In genomic region chr6:22896716-22897115, GRCh38 we compare ENCODE assay signal across 22 cellular contexts.
A peak's percentile ranks its signal among the peaks of the same experiment; 100 is the strongest.
DNase-seq lines count a peak whose midpoint lies in the region; ATAC-seq, FAIRE-seq and TF ChIP-seq lines count a peak whose summit lies in the region.
"Had no signal": no experiment of that assay in that cellular context is flagged by ENCODE, and none has a peak within 500 bp of the region (broad histone marks: within the 10 kb centered on the region; RNA-seq: fewer than 3 reads in every experiment).

No MANE protein-coding gene starts in this region.

- H4K20me1 ChIP-seq in GM23338 (replicated peaks; ENCODE audit: insufficient read depth) (no peaks in the 10 kb centered on the region), IMR-90 (ENCODE audit: insufficient read depth, low read length) (no peaks in the 10 kb centered on the region), H1 (replicated peaks in 1 of 2; ENCODE audit: control insufficient read depth in 1 of 2, insufficient read depth in 2 of 2, low read length in 2 of 2) (no peaks in the 10 kb centered on the region)
- H4K20me1 ChIP-seq: BLaER1 treated with 17β-estradiol and CSF1 and Interleukin-3, amounts not matched to agents 10 nM and 100 nM had no signal

- CTCF ChIA-PET in IMR-90 (lab: Yijun Ruan, JAX) = no interaction called here
- CTCF ChIA-PET in H1 (lab: Charles Lee; ENCODE audit: partially characterized antibody) = interaction anchor here (1.0 kb wide), 1 partner anchor 10 kb away, joined by 3 read pairs; no protein-coding TSS in a partner anchor

- H3K18ac ChIP-seq in IMR-90 (ENCODE audit: low read depth, low read length) (peak overlapping the region; percentile 56; the same call in 1 of the 2 replicates), H1 (ENCODE audit: extremely low read depth, low read length) (no peak overlapping the region)

- H3K27me3 Mint-ChIP-seq in GM23338 (ENCODE audit: insufficient read depth, low read depth, poor library complexity) = no peaks in the 10 kb centered on the region
- H3K27me3 Mint-ChIP-seq in stimulated activated memory B cell treated with anti-CD40 and anti-IgM and Interleukin-4, amounts not matched to agents 10 μg/mL and 1 μg/mL and 100 μg/mL, for 72 hours = no peaks in the 10 kb centered on the region
- H3K27me3 Mint-ChIP-seq: CD4-positive, alpha-beta memory T cell had no signal

- H3K23me2 ChIP-seq in H1 (ENCODE audit: low read depth, low read length) = no peaks in the 10 kb centered on the region

- FAIRE-seq in H1 (lab: Jason Lieb, UNC) = peak; percentile 92
- FAIRE-seq: A549, G401.6, GM12892 had no signal

- H2BK12ac ChIP-seq in H1 (ENCODE audit: low read depth, low read length) = no peak overlapping the region

- H3K4me3 Mint-ChIP-seq in GM23338 = no peak overlapping the region
- H3K4me3 Mint-ChIP-seq in stimulated activated memory B cell treated with anti-CD40 and anti-IgM and Interleukin-4, amounts not matched to agents 10 μg/mL and 1 μg/mL and 100 μg/mL, for 72 hours = no peak overlapping the region
- H3K4me3 Mint-ChIP-seq: CD4-positive, alpha-beta memory T cell; HFFc6 had no signal

- H3K79me2 ChIP-seq in GM23338 (replicated peaks; ENCODE audit: insufficient read depth) (no peaks in the 10 kb centered on the region), H1 (ENCODE audit: control insufficient read depth in 1 of 2, insufficient read depth in 2 of 2, low read length in 2 of 2) (no peaks in the 10 kb centered on the region)

- H2BK120ac ChIP-seq in IMR-90 (ENCODE audit: low read depth, low read length) (no peak overlapping the region), H1 (replicated peaks; ENCODE audit: low read depth, low read length) (no peak overlapping the region)

- H3K27ac Mint-ChIP-seq in GM23338 = no peak overlapping the region
- H3K27ac Mint-ChIP-seq in stimulated activated memory B cell treated with anti-CD40 and anti-IgM and Interleukin-4, amounts not matched to agents 10 μg/mL and 1 μg/mL and 100 μg/mL, for 72 hours = no peak overlapping the region
- H3K27ac Mint-ChIP-seq: CD4-positive, alpha-beta memory T cell; HFFc6 had no signal

- TF ChIP-seq POLR2A in IMR-90 (IDR thresholded peaks at IDR 0.05; ENCODE audit: low read depth, low read length) (no peak), H1 (IDR thresholded peaks at IDR 0.05; ENCODE audit: control extremely low read depth in 1 of 2, low read depth in 2 of 2, low read length in 2 of 2) (no peak)

- no peak overlapping the region for H3K56ac ChIP-seq in IMR-90 (ENCODE audit: extremely low read depth, insufficient read depth, low read length)
- H3K56ac ChIP-seq in H1 (replicated peaks; ENCODE audit: insufficient read length, low read depth, low read length) = no peak overlapping the region

- ATAC-seq in GM23338 (peak; percentile 71), IMR-90 (ENCODE audit: low read depth) (no peak), esophagus mucosa (no peak)
- no peak for ATAC-seq in stimulated activated memory B cell treated with anti-CD40 and anti-IgM and Interleukin-4, amounts not matched to agents 10 μg/mL and 1 μg/mL and 100 μg/mL, for 72 hours
- ATAC-seq: A549 had no signal

- intact Hi-C loops in IMR-90 (cut with micrococcal nuclease) = no loop called here

- in situ Hi-C loops in IMR-90 (cut with MboI; ENCODE audit: low sequenced_read_pairs) = no loop called here

- dilution Hi-C loops in IMR-90 (cut with HindIII; ENCODE audit: low sequenced_read_pairs, unreplicated experiment) = no loop called here

- H4K91ac ChIP-seq in IMR-90 (ENCODE audit: insufficient read depth, low read depth, low read length) (no peak overlapping the region), H1 (replicated peaks; ENCODE audit: insufficient read length, low read length) (no peak overlapping the region)

- H2AK9ac ChIP-seq in IMR-90 (replicated peaks; ENCODE audit: low read depth, low read length, poor library complexity) = no peak overlapping the region

- no peak for TF ChIP-seq EP300 in H1 (IDR thresholded peaks at IDR 0.05; ENCODE audit: borderline replicate concordance in 1 of 2, low read depth in 2 of 2, low read length in 2 of 2)

- H3K9ac ChIP-seq in IMR-90 (ENCODE audit: low read depth, low read length) (no peak overlapping the region), H1 (replicated peaks in 1 of 4; ENCODE audit: extremely low read depth in 1 of 4, low read depth in 3 of 4, low read length in 3 of 4) (no peak overlapping the region)
- H3K9ac ChIP-seq: BLaER1 treated with 17β-estradiol and CSF1 and Interleukin-3, amounts not matched to agents 10 nM and 100 nM had no signal

- TF ChIP-seq RAD21 in IMR-90 (IDR thresholded peaks at IDR 0.05; ENCODE audit: low read length) = no peak
- no peak for TF ChIP-seq RAD21 in H1 (IDR thresholded peaks at IDR 0.05 in 1 of 2, conservative IDR thresholded peaks at IDR 0.05 in 1 of 2; ENCODE audit: low read depth in 2 of 2, low read length in 2 of 2)

- BruUV-seq in IMR-90 (replicated peaks; lab: Mats Ljungman, UMichigan) = no TSS peak

- POLR2A ChIA-PET in IMR-90 (lab: Charles Lee; ENCODE audit: unreplicated experiment) = no interaction called here
- POLR2A ChIA-PET in H1 (lab: Charles Lee; ENCODE audit: partially characterized antibody) = no interaction called here

- H3K4me1 Mint-ChIP-seq in GM23338 = peaks cover 8% of the 10 kb centered on the region
- no peaks in the 10 kb centered on the region for H3K4me1 Mint-ChIP-seq in stimulated activated memory B cell treated with anti-CD40 and anti-IgM and Interleukin-4, amounts not matched to agents 10 μg/mL and 1 μg/mL and 100 μg/mL, for 72 hours
- H3K4me1 Mint-ChIP-seq: CD4-positive, alpha-beta memory T cell had no signal

- no peak overlapping the region for H3K27ac ChIP-seq in GM23338 (ENCODE audit: low read depth)
- no peak overlapping the region for H3K27ac ChIP-seq in IMR-90 (ENCODE audit: insufficient read depth, low read length)
- H3K27ac ChIP-seq in H1 (ENCODE audit: low read depth, low read length) = no peak overlapping the region
- H3K27ac ChIP-seq: A549; BLaER1 treated with 17β-estradiol and CSF1 and Interleukin-3, amounts not matched to agents 10 nM and 100 nM had no signal

- H3K9me3 Mint-ChIP-seq in GM23338 = no peaks in the 10 kb centered on the region
- H3K9me3 Mint-ChIP-seq in stimulated activated memory B cell treated with anti-CD40 and anti-IgM and Interleukin-4, amounts not matched to agents 10 μg/mL and 1 μg/mL and 100 μg/mL, for 72 hours = peaks cover 3% of the 10 kb centered on the region
- H3K9me3 Mint-ChIP-seq: HFFc6 had no signal

- H3K4ac ChIP-seq in IMR-90 (ENCODE audit: low read depth, low read length) (no peak overlapping the region), H1 (replicated peaks; ENCODE audit: insufficient read length, low read depth, low read length) (no peak overlapping the region)

- H4K5ac ChIP-seq in IMR-90 (ENCODE audit: low read depth, low read length) (peak overlapping the region; percentile 23), H1 (ENCODE audit: insufficient read length, low read depth, low read length) (no peak overlapping the region)

- H2BK5ac ChIP-seq in IMR-90 (ENCODE audit: low read depth, low read length, poor library complexity, severe bottlenecking) = no peak overlapping the region
- no peak overlapping the region for H2BK5ac ChIP-seq in H1 (ENCODE audit: low read depth, low read length)

- H3K9me2 ChIP-seq in GM23338 (ENCODE audit: insufficient read depth) = no peaks in the 10 kb centered on the region; the same call in 1 of the 2 replicates

- no peaks in the 10 kb centered on the region; the same call in 1 of the 2 replicates for H3K4me1 ChIP-seq in GM23338 (ENCODE audit: insufficient read depth)
- peaks cover 2% of the 10 kb centered on the region; the same call in 1 of the 2 replicates for H3K4me1 ChIP-seq in IMR-90 (ENCODE audit: control insufficient read depth, insufficient read depth, low read length)
- H3K4me1 ChIP-seq in H1 (replicated peaks in 1 of 4; ENCODE audit: control insufficient read depth in 3 of 4, insufficient read depth in 4 of 4, low read length in 3 of 4) = peaks cover 0 to 5% (median 0%) of the 10 kb centered on the region in 4 experiments; a peak in 1 of 7 replicates
- H3K4me1 ChIP-seq: BE2C, HAP-1 had no signal

- H2AK5ac ChIP-seq in IMR-90 (ENCODE audit: low read depth, low read length) = no peak overlapping the region
- no peak overlapping the region for H2AK5ac ChIP-seq in H1 (ENCODE audit: low read depth, low read length)

- no peak overlapping the region for H3K4me3 ChIP-seq in GM23338
- no peak overlapping the region for H3K4me3 ChIP-seq in IMR-90 (ENCODE audit: insufficient read depth, low read depth, low read length)
- H3K4me3 ChIP-seq in H1 (ENCODE audit: extremely low read depth in 1 of 4, insufficient read depth in 2 of 4, low read depth in 3 of 4, low read length in 4 of 4) = no peak overlapping the region
- H3K4me3 ChIP-seq: A549; BLaER1 treated with 17β-estradiol and CSF1 and Interleukin-3, amounts not matched to agents 10 nM and 100 nM; HAP-1 had no signal

- no peak overlapping the region for H2AFZ ChIP-seq in GM23338
- H2AFZ ChIP-seq in IMR-90 (replicated peaks; ENCODE audit: low read length, poor library complexity) = no peak overlapping the region
- no peak overlapping the region for H2AFZ ChIP-seq in H1 (ENCODE audit: low read length)

- TF ChIP-seq CTCF in GM23338 (conservative IDR thresholded peaks at IDR 0.05; ENCODE audit: low read depth in 2 of 2) (no peak), IMR-90 (conservative IDR thresholded peaks at IDR 0.05; ENCODE audit: low read depth, low read length) (no peak), H1 (IDR thresholded peaks at IDR 0.05; ENCODE audit: control extremely low read depth in 1 of 3, insufficient read depth in 1 of 3, low read depth in 1 of 3, low read length in 3 of 3) (no peak)

- H3K36me3 ChIP-seq in GM23338 (ENCODE audit: insufficient read depth) (no peaks in the 10 kb centered on the region), IMR-90 (ENCODE audit: control insufficient read depth, insufficient read depth, low read length) (no peaks in the 10 kb centered on the region), H1 (ENCODE audit: control insufficient read depth in 2 of 4, insufficient read depth in 4 of 4, low read length in 3 of 4) (no peaks in the 10 kb centered on the region; a peak in 1 of 8 replicates)
- H3K36me3 ChIP-seq: BE2C; BLaER1 treated with 17β-estradiol and CSF1 and Interleukin-3, amounts not matched to agents 10 nM and 100 nM; HAP-1 had no signal

- H2BK15ac ChIP-seq in IMR-90 (ENCODE audit: low read depth, low read length) (0 out of 3 replicates have a peak overlapping the region, but pooled peaks have one; percentile 14), H1 (ENCODE audit: low read length) (no peak overlapping the region)

- H2BK20ac ChIP-seq in IMR-90 (ENCODE audit: low read depth, low read length) = peak overlapping the region; percentile 3; the same call in 1 of the 2 replicates
- 0 out of 2 replicates have a peak overlapping the region, but pooled peaks have one; percentile 10 for H2BK20ac ChIP-seq in H1 (ENCODE audit: low read length)

- H3F3A ChIP-seq in GM23338 (replicated peaks; ENCODE audit: low read depth) = no peaks in the 10 kb centered on the region

- WGBS in IMR-90 (ENCODE audit: extremely low coverage in 2 of 2, insufficient read length in 1 of 2), 2 experiments = no CpG with 5 or more reads among the region's 3 CpGs
- 71% methylated on average over 3 of the region's 3 CpGs; no CpG with 5 or more reads in 1 of the 2 experiments for WGBS in H1 (ENCODE audit: extremely low coverage in 1 of 2, insufficient coverage in 1 of 2, insufficient read length in 1 of 2, insufficient replicate concordance in 2 of 2, low coverage in 1 of 2, low lambda C conversion rate in 2 of 2, missing lambda C conversion rate in 1 of 2), 2 experiments

- H3K14ac ChIP-seq in IMR-90 (replicated peaks; ENCODE audit: low read depth, low read length) = no peak overlapping the region
- H3K14ac ChIP-seq in H1 (ENCODE audit: insufficient read length) = no peak overlapping the region

- no peaks in the 10 kb centered on the region for H3K9me3 ChIP-seq in IMR-90 (ENCODE audit: control insufficient read depth, insufficient read depth, low read length)
- H3K9me3 ChIP-seq in H1 (ENCODE audit: insufficient read depth in 2 of 2, low read depth in 1 of 2, low read length in 1 of 2) = no peaks in the 10 kb centered on the region
- H3K9me3 ChIP-seq: A549; BE2C; BLaER1 treated with 17β-estradiol and CSF1 and Interleukin-3, amounts not matched to agents 10 nM and 100 nM; HAP-1 had no signal

- DNase-seq in GM23338 (ENCODE audit: low spot score) (peak; percentile 61), IMR-90 (no peak), H1 (ENCODE audit: low read depth in 1 of 2, low spot score in 2 of 2) (no peak), iPS DF 19.7 (ENCODE audit: low read depth, low spot score) (peak; percentile 25), NCI-H1105 treated with DMSO at 0.1 percent for 48 hours (lab: John Stamatoyannopoulos, UW) (no peak)
- DNase-seq: 8988T; ACHN; AML-193; BE2C; Calu3; CD4-positive, alpha-beta memory T cell; COR-L47; DMS53; DND-41; HFFc6 had no signal

- H4K8ac ChIP-seq in IMR-90 (ENCODE audit: low read depth in 2 of 2, low read length in 2 of 2) (no peak overlapping the region), H1 (ENCODE audit: extremely low read depth, insufficient read depth, low read length) (no peak overlapping the region)

- H3K23ac ChIP-seq in IMR-90 (ENCODE audit: low read depth, low read length) (no peak overlapping the region; the same call in 1 of the 2 replicates), H1 (ENCODE audit: insufficient read length) (no peak overlapping the region)

- no peaks in the 10 kb centered on the region for H3K79me1 ChIP-seq in IMR-90 (ENCODE audit: low read depth in 1 of 2, low read length in 2 of 2)
- H3K79me1 ChIP-seq in H1 (ENCODE audit: low read depth, low read length) = no peaks in the 10 kb centered on the region

- H3K27me3 ChIP-seq in GM23338 (ENCODE audit: insufficient read depth) (no peaks in the 10 kb centered on the region), IMR-90 (ENCODE audit: control insufficient read depth, insufficient read depth, low read length) (no peaks in the 10 kb centered on the region), H1 (replicated peaks in 1 of 4; ENCODE audit: control insufficient read depth in 3 of 4, extremely low read depth in 1 of 4, insufficient read depth in 3 of 4, low read length in 3 of 4) (peaks cover 0 to 1% (median 0%) of the 10 kb centered on the region in 4 experiments; a peak in 1 of 7 replicates)
- H3K27me3 ChIP-seq: BE2C; BLaER1 treated with 17β-estradiol and CSF1 and Interleukin-3, amounts not matched to agents 10 nM and 100 nM had no signal

- H3K36me3 Mint-ChIP-seq in GM23338 (ENCODE audit: low read depth) = no peaks in the 10 kb centered on the region
- H3K36me3 Mint-ChIP-seq in stimulated activated memory B cell treated with anti-CD40 and anti-IgM and Interleukin-4, amounts not matched to agents 10 μg/mL and 1 μg/mL and 100 μg/mL, for 72 hours = no peaks in the 10 kb centered on the region
- H3K36me3 Mint-ChIP-seq: CD4-positive, alpha-beta memory T cell had no signal

- H3K9me1 ChIP-seq in IMR-90 (ENCODE audit: insufficient read depth, low read length) = peaks cover 2% of the 10 kb centered on the region

- H3K4me2 ChIP-seq in GM23338 = peak overlapping the region; percentile 13; the same call in 1 of the 2 replicates
- H3K4me2 ChIP-seq in IMR-90 (ENCODE audit: low read depth, low read length) = no peak overlapping the region
- H3K4me2 ChIP-seq in H1 (ENCODE audit: insufficient read depth in 1 of 2, low read depth in 2 of 2, low read length in 2 of 2) = no peak overlapping the region
- H3K4me2 ChIP-seq: A549; BLaER1 treated with 17β-estradiol and CSF1 and Interleukin-3, amounts not matched to agents 10 nM and 100 nM had no signal

Comparison
In these comparisons a context has a peak if more than half of its experiments do, and no peak if none do; other contexts are left out.
1. DNase-seq: peak in GM23338 (single experiment) and iPS DF 19.7 (single experiment); none in IMR-90 (single experiment), H1 (0 of 2) and NCI-H1105 treated with DMSO at 0.1 percent for 48 hours (single experiment).